In genomic region chr6:44972710-44973109, GRCh38 we compare ENCODE assay signal across 3 cellular contexts.
TF ChIP-seq lines count a peak whose summit lies in the region.

No MANE protein-coding gene starts in this region.

TF ChIP-seq in HepG2, 621 proteins besides CTCF, POLR2A, EP300 and RAD21 (continued from another document):
- TF ChIP-seq SP1 (IDR thresholded peaks at IDR 0.05) (no peak), SP1 (CRISPR knock-in tag; IDR thresholded peaks at IDR 0.05) (no peak), ZSCAN29 (CRISPR knock-in tag; conservative IDR thresholded peaks at IDR 0.05) (no peak), DBP (CRISPR knock-in tag; IDR thresholded peaks at IDR 0.05; ENCODE audit: not compliant biosample characterization) (no peak), ZNF552 (CRISPR knock-in tag; IDR thresholded peaks at IDR 0.05; ENCODE audit: borderline replicate concordance) (no peak), MEF2D (CRISPR knock-in tag; IDR thresholded peaks at IDR 0.05) (no peak), ZSCAN9 (CRISPR knock-in tag; IDR thresholded peaks at IDR 0.05; ENCODE audit: borderline replicate concordance) (no peak), ZNF333 (CRISPR knock-in tag; IDR thresholded peaks at IDR 0.05; ENCODE audit: borderline replicate concordance) (no peak)

TF ChIP-seq in HEK293, 187 proteins besides CTCF, POLR2A, EP300 and RAD21 (continued from another document):
- peak; percentile 36; the same call in 1 of the 2 replicates for TF ChIP-seq TRIM28 (IDR thresholded peaks at IDR 0.05; ENCODE audit: borderline replicate concordance, low read length)
- no peak for TF ChIP-seq MZF1 (tag by site-specific recombination; IDR thresholded peaks at IDR 0.05; ENCODE audit: borderline replicate concordance)
- TF ChIP-seq ZNF558 (tag by site-specific recombination; IDR thresholded peaks at IDR 0.05): no peak
- TF ChIP-seq ZNF664 (tag by site-specific recombination; IDR thresholded peaks at IDR 0.05): no peak
- peak; percentile 99 for TF ChIP-seq ZNF585B (tag by site-specific recombination; IDR thresholded peaks at IDR 0.05)
- peak; percentile 82 for TF ChIP-seq SETDB1 (IDR thresholded peaks at IDR 0.05; ENCODE audit: insufficient read length, low read length)
- no peak for TF ChIP-seq ZNF555 (tag by site-specific recombination; conservative IDR thresholded peaks at IDR 0.05)
- no peak for TF ChIP-seq ZNF776 (tag by site-specific recombination; IDR thresholded peaks at IDR 0.05; ENCODE audit: borderline replicate concordance)
- TF ChIP-seq ZNF692 (tag by site-specific recombination; IDR thresholded peaks at IDR 0.05): no peak
- TF ChIP-seq FEZF1 (tag by site-specific recombination; IDR thresholded peaks at IDR 0.05): no peak

TF ChIP-seq in K562, 482 proteins besides CTCF, POLR2A, EP300 and RAD21 (continued from another document):
- TF ChIP-seq ZNF740 (CRISPR knock-in tag; IDR thresholded peaks at IDR 0.05) (no peak), ZNF740 (tag; IDR thresholded peaks at IDR 0.05) (no peak), ZFP36 (IDR thresholded peaks at IDR 0.05; ENCODE audit: low read depth, low read length, partially characterized antibody) (peak; percentile 95), CBX3 (IDR thresholded peaks at IDR 0.05; ENCODE audit: borderline replicate concordance in 1 of 2, low read length in 2 of 2) (peak in 1 of 2 experiments; percentile 94; a peak in 2 of 3 replicates), CBX5 (IDR thresholded peaks at IDR 0.05; ENCODE audit: borderline replicate concordance, low read depth) (peak; percentile 86), TRIM24 (IDR thresholded peaks at IDR 0.05) (peak; percentile 15 to 61; a peak in 2 of 4 replicates), CBX1 (IDR thresholded peaks at IDR 0.05; ENCODE audit: low read depth) (0 out of 2 replicates have a peak, but pooled peaks have one; percentile 31), ZNF398 (CRISPR knock-in tag; IDR thresholded peaks at IDR 0.05) (no peak), ZNF280A (IDR thresholded peaks at IDR 0.05; ENCODE audit: low read depth, partially characterized antibody) (peak; percentile 40), CEBPZ (IDR thresholded peaks at IDR 0.05; ENCODE audit: borderline replicate concordance, low read depth, low read length) (peak; percentile 78)
